7 cellular contexts compared by ENCODE assay signal in genomic region chr6:154301-155092, GRCh38.
DNase-seq lines count a peak whose midpoint lies in the region; ATAC-seq, FAIRE-seq and TF ChIP-seq lines count a peak whose summit lies in the region.
"Not testable (repeated sequence)": the region's sequence is repeated elsewhere in the genome, so short reads cannot be mapped to it uniquely, and the experiment has no call there.

No MANE protein-coding gene starts in this region.

- not testable (repeated sequence) for H3K4me3 Mint-ChIP-seq in activated CD8-positive, alpha-beta T cell treated with anti-CD3 and anti-CD28 coated beads for 36 hours; nephron
- peak overlapping the region; percentile 52 for H3K4me3 Mint-ChIP-seq in astrocyte (ENCODE audit: unreplicated experiment)

- H2AFZ ChIP-seq in KMS-11 (ENCODE audit: low read depth); astrocyte (ENCODE audit: low read depth, low read length): not testable (repeated sequence)

- H4K20me1 ChIP-seq in KMS-11 (ENCODE audit: insufficient read depth); astrocyte (ENCODE audit: insufficient read depth, low read length): not testable (repeated sequence)

- H3K4me1 ChIP-seq in KMS-11 (ENCODE audit: low read depth, poor library complexity, severe bottlenecking) = peaks cover 100% of the 10 kb centered on the region
- not testable (repeated sequence) for H3K4me1 ChIP-seq in astrocyte (ENCODE audit: insufficient read depth, low read length)

- H3K4me3 ChIP-seq in KMS-11 (IDR thresholded peaks at IDR 0.05; ENCODE audit: insufficient read depth, low read depth, low read length); astrocyte (ENCODE audit: insufficient read depth, low read depth, low read length): not testable (repeated sequence)

- H3K4me1 Mint-ChIP-seq in activated CD8-positive, alpha-beta T cell treated with anti-CD3 and anti-CD28 coated beads for 36 hours (ENCODE audit: low read depth) = peaks cover 27% of the 10 kb centered on the region
- H3K4me1 Mint-ChIP-seq in astrocyte (ENCODE audit: low read depth, unreplicated experiment) (peaks cover 44% of the 10 kb centered on the region), nephron (peaks cover 56% of the 10 kb centered on the region)

- CTCF ChIA-PET in activated CD8-positive, alpha-beta T cell treated with anti-CD3 and anti-CD28 coated beads for 36 hours (lab: Charles Lee) = interaction anchor here (0.7 to 1.5 kb wide), 3 partner anchors 13 to 201 kb away, joined by 3 to 8 read pairs (median 4); no protein-coding TSS in a partner anchor

- H3K27me3 ChIP-seq in KMS-11 (ENCODE audit: insufficient read depth, low read depth); astrocyte (ENCODE audit: insufficient read depth, low read length): not testable (repeated sequence)

- H3K4me2 ChIP-seq in KMS-11 = peak overlapping the region; percentile 98; the same call in 1 of the 2 replicates
- not testable (repeated sequence) for H3K4me2 ChIP-seq in astrocyte (ENCODE audit: low read length)

- FAIRE-seq in astrocyte (lab: Jason Lieb, UNC) = not testable (repeated sequence)

- intact Hi-C loops in activated CD8-positive, alpha-beta T cell treated with anti-CD3 and anti-CD28 coated beads for 36 hours (cut with micrococcal nuclease) = not testable (repeated sequence)

- DNase-seq in GM04504 (ENCODE audit: low read depth) (peak; percentile 23), RPMI7951 (ENCODE audit: low read depth) (peak; percentile 43), astrocyte (ENCODE audit: low read depth) (peak; percentile 19), fibroblast of peridontal ligament (ENCODE audit: extremely low read depth) (peak; percentile 14)
- DNase-seq in activated CD8-positive, alpha-beta T cell treated with anti-CD3 and anti-CD28 coated beads for 36 hours = peak; percentile 44

- not testable (repeated sequence) for H3K9me3 ChIP-seq in astrocyte (ENCODE audit: insufficient read depth, low read depth, low read length)

- not testable (repeated sequence) for H3K27ac Mint-ChIP-seq in activated CD8-positive, alpha-beta T cell treated with anti-CD3 and anti-CD28 coated beads for 36 hours
- H3K27ac Mint-ChIP-seq in astrocyte (ENCODE audit: unreplicated experiment) = peak overlapping the region; percentile 82
- peak overlapping the region in 2 of 3 experiments; percentile 15 to 48 for H3K27ac Mint-ChIP-seq in nephron

- POLR2A ChIA-PET in activated CD8-positive, alpha-beta T cell treated with anti-CD3 and anti-CD28 coated beads for 36 hours (lab: Charles Lee) = interaction anchor here (0.6 to 1.0 kb wide), 2 partner anchors 187 to 291 kb away, joined by 3 to 4 read pairs; no protein-coding TSS in a partner anchor

- peak overlapping the region; percentile 5; the same call in 1 of the 2 replicates for H3K27ac ChIP-seq in KMS-11
- not testable (repeated sequence) for H3K27ac ChIP-seq in astrocyte (ENCODE audit: low read depth, low read length)

- H3K79me2 ChIP-seq in KMS-11 (ENCODE audit: insufficient read depth, low read depth); astrocyte (ENCODE audit: insufficient read depth, low read length): not testable (repeated sequence)

- H3K36me3 Mint-ChIP-seq in activated CD8-positive, alpha-beta T cell treated with anti-CD3 and anti-CD28 coated beads for 36 hours (ENCODE audit: low read depth); astrocyte (ENCODE audit: low read depth, unreplicated experiment); nephron (ENCODE audit: low read depth): not testable (repeated sequence)

- not testable (repeated sequence) for TF ChIP-seq CTCF in KMS-11 (conservative IDR thresholded peaks at IDR 0.05; ENCODE audit: low read depth, low read length); activated CD8-positive, alpha-beta T cell treated with anti-CD3 and anti-CD28 coated beads for 36 hours (IDR thresholded peaks at IDR 0.05); astrocyte (IDR thresholded peaks at IDR 0.05; ENCODE audit: insufficient read depth, low read depth, low read length); nephron (IDR thresholded peaks at IDR 0.05; ENCODE audit: unreplicated experiment in 3 of 3)

- H3K27me3 Mint-ChIP-seq in activated CD8-positive, alpha-beta T cell treated with anti-CD3 and anti-CD28 coated beads for 36 hours = peaks cover 46% of the 10 kb centered on the region
- not testable (repeated sequence) for H3K27me3 Mint-ChIP-seq in astrocyte (ENCODE audit: low read depth, unreplicated experiment)
- peaks cover 56% of the 10 kb centered on the region for H3K27me3 Mint-ChIP-seq in nephron (ENCODE audit: low read depth)

- H3K9me3 Mint-ChIP-seq in activated CD8-positive, alpha-beta T cell treated with anti-CD3 and anti-CD28 coated beads for 36 hours; astrocyte (ENCODE audit: unreplicated experiment); nephron: not testable (repeated sequence)

- not testable (repeated sequence) for H3K36me3 ChIP-seq in KMS-11 (ENCODE audit: insufficient read depth); astrocyte (ENCODE audit: insufficient read depth, low read length)

- not testable (repeated sequence) for H3K9ac ChIP-seq in KMS-11; astrocyte (ENCODE audit: low read length)

- not testable (repeated sequence) for ATAC-seq in activated CD8-positive, alpha-beta T cell treated with anti-CD3 and anti-CD28 coated beads for 36 hours
